8 cellular contexts compared by ENCODE assay signal in genomic region chr17:77880702-77881450, GRCh38.
A peak's percentile ranks its signal among the peaks of the same experiment; 100 is the strongest.
DNase-seq lines count a peak whose midpoint lies in the region; ATAC-seq and TF ChIP-seq lines count a peak whose summit lies in the region.

No MANE protein-coding gene starts in this region.

- H3K79me2 ChIP-seq in ACC112 (ENCODE audit: control insufficient read depth, insufficient read depth, low read length, unreplicated experiment): no peaks in the 10 kb centered on the region

- H3K27ac Mint-ChIP-seq in activated T-helper 2 cell treated with anti-CD3 and anti-CD28 coated beads, Interferon-gamma antibody, Interleukin-2, Interleukin-4, amounts not matched to agents 10 μg/mL and 5 μg/mL and 100 μg/mL, durations not matched to agents 14 hours and 24 hours and 36 hours: peak overlapping the region; percentile 93

- H3K36me3 ChIP-seq in ACC112 (ENCODE audit: insufficient read depth, low read length) (no peaks in the 10 kb centered on the region), mesenchymal stem cell (ENCODE audit: control insufficient read depth in 1 of 2, insufficient read depth in 2 of 2, low read depth in 1 of 2, low read length in 2 of 2) (no peaks in the 10 kb centered on the region), tibial artery (no peaks in the 10 kb centered on the region)

- H4K8ac ChIP-seq in mesenchymal stem cell (ENCODE audit: low read length): peak overlapping the region; percentile 75

- no peak overlapping the region for H4K91ac ChIP-seq in mesenchymal stem cell (ENCODE audit: low read length)

- H3K18ac ChIP-seq in mesenchymal stem cell (ENCODE audit: low read depth in 1 of 2, low read length in 2 of 2): peak overlapping the region; percentile 52 to 57

- no peaks in the 10 kb centered on the region for H3K79me1 ChIP-seq in mesenchymal stem cell (replicated peaks; ENCODE audit: low read length, poor library complexity, severe bottlenecking)

- peak; percentile 4 for ATAC-seq in GM21723 (IDR thresholded peaks at IDR 0.05; ENCODE audit: unreplicated experiment)
- no peak for ATAC-seq in HG03045 (IDR thresholded peaks at IDR 0.05; ENCODE audit: unreplicated experiment)

- H3K4me1 Mint-ChIP-seq in activated T-helper 2 cell treated with anti-CD3 and anti-CD28 coated beads, Interferon-gamma antibody, Interleukin-2, Interleukin-4, amounts not matched to agents 10 μg/mL and 5 μg/mL and 100 μg/mL, durations not matched to agents 14 hours and 24 hours and 36 hours (ENCODE audit: low read depth): peaks cover 36% of the 10 kb centered on the region

- H2BK12ac ChIP-seq in mesenchymal stem cell (ENCODE audit: low read length in 2 of 2): peak overlapping the region in 1 of 2 experiments; percentile 12

- H3K27me3 Mint-ChIP-seq in activated T-helper 2 cell treated with anti-CD3 and anti-CD28 coated beads, Interferon-gamma antibody, Interleukin-2, Interleukin-4, amounts not matched to agents 10 μg/mL and 5 μg/mL and 100 μg/mL, durations not matched to agents 14 hours and 24 hours and 36 hours (ENCODE audit: low read depth): peaks cover 5% of the 10 kb centered on the region

- H3K27ac ChIP-seq in ACC112 (ENCODE audit: low read depth, low read length) (peak overlapping the region; percentile 49; the same call in 1 of the 2 replicates), mesenchymal stem cell (ENCODE audit: low read length, poor library complexity, severe bottlenecking) (no peak overlapping the region), tibial artery (peak overlapping the region in 1 of 2 donors; percentile 21)

- H3K27me3 ChIP-seq in ACC112 (ENCODE audit: insufficient read depth, low read length) (0 out of 2 replicates have a peak, but pooled peaks cover 3% of the 10 kb centered on the region), mesenchymal stem cell (ENCODE audit: control insufficient read depth in 1 of 2, insufficient read depth in 1 of 2, low read length in 2 of 2) (peaks cover 30 to 39% of the 10 kb centered on the region in 2 experiments), tibial artery (no peaks in the 10 kb centered on the region)

- no peak overlapping the region for H3K14ac ChIP-seq in mesenchymal stem cell (ENCODE audit: low read length in 2 of 2)

- H2AFZ ChIP-seq in ACC112 (ENCODE audit: low read length, unreplicated experiment): peak overlapping the region; percentile 56
- H2AFZ ChIP-seq in mesenchymal stem cell (ENCODE audit: low read depth, low read length): no peak overlapping the region

- peaks cover 5% of the 10 kb centered on the region for H3K9me3 Mint-ChIP-seq in activated T-helper 2 cell treated with anti-CD3 and anti-CD28 coated beads, Interferon-gamma antibody, Interleukin-2, Interleukin-4, amounts not matched to agents 10 μg/mL and 5 μg/mL and 100 μg/mL, durations not matched to agents 14 hours and 24 hours and 36 hours

- peak overlapping the region; percentile 15 for H3K9ac ChIP-seq in mesenchymal stem cell (ENCODE audit: low read length)

- H3K4me3 ChIP-seq in ACC112 (ENCODE audit: low read depth, low read length): 0 out of 2 replicates have a peak overlapping the region, but pooled peaks have one; percentile 44
- H3K4me3 ChIP-seq in mesenchymal stem cell (ENCODE audit: insufficient read depth in 1 of 2, low read depth in 1 of 2, low read length in 2 of 2): no peak overlapping the region
- no peak overlapping the region for H3K4me3 ChIP-seq in tibial artery

- H3K4me2 ChIP-seq in mesenchymal stem cell (ENCODE audit: low read length, poor library complexity, severe bottlenecking): no peak overlapping the region

- 88% methylated on average over 9 of the region's 11 CpGs for WGBS in mesenchymal stem cell

- TF ChIP-seq CTCF in tibial artery (IDR thresholded peaks at IDR 0.05): no peak

- peaks cover 7% of the 10 kb centered on the region for H3K36me3 Mint-ChIP-seq in activated T-helper 2 cell treated with anti-CD3 and anti-CD28 coated beads, Interferon-gamma antibody, Interleukin-2, Interleukin-4, amounts not matched to agents 10 μg/mL and 5 μg/mL and 100 μg/mL, durations not matched to agents 14 hours and 24 hours and 36 hours (ENCODE audit: low read depth)

- peak overlapping the region; percentile 21 for H2BK120ac ChIP-seq in mesenchymal stem cell (ENCODE audit: low read depth, low read length)

- H3K9me3 ChIP-seq in mesenchymal stem cell (ENCODE audit: control insufficient read depth, low read length) (peaks cover 19% of the 10 kb centered on the region), tibial artery (peaks cover 0 to 7% (median 4%) of the 10 kb centered on the region in 3 donors)

- peak overlapping the region; percentile 77 for H3K4me3 Mint-ChIP-seq in activated T-helper 2 cell treated with anti-CD3 and anti-CD28 coated beads, Interferon-gamma antibody, Interleukin-2, Interleukin-4, amounts not matched to agents 10 μg/mL and 5 μg/mL and 100 μg/mL, durations not matched to agents 14 hours and 24 hours and 36 hours (ENCODE audit: low read depth)

- H2BK5ac ChIP-seq in mesenchymal stem cell (ENCODE audit: low read depth, low read length, poor library complexity, severe bottlenecking): no peak overlapping the region

- H3K23ac ChIP-seq in mesenchymal stem cell (ENCODE audit: low read length in 2 of 2): no peak overlapping the region

- DNase-seq in activated T-helper 2 cell treated with anti-CD3 and anti-CD28 coated beads, Interferon-gamma antibody, Interleukin-2, Interleukin-4, amounts not matched to agents 10 μg/mL and 5 μg/mL and 100 μg/mL, durations not matched to agents 14 hours and 24 hours and 36 hours (ENCODE audit: low spot score): no peak
- no peak for DNase-seq in mesenchymal stem cell
- DNase-seq in tibial artery: no peak
- DNase-seq in DMS 273 treated with DMSO at 0.1 percent for 48 hours (lab: John Stamatoyannopoulos, UW): no peak
- DNase-seq in kidney tubule cell (ENCODE audit: low spot score): no peak

- no peak overlapping the region for H2AK5ac ChIP-seq in mesenchymal stem cell (ENCODE audit: low read length, severe bottlenecking)

- intact Hi-C loops in activated T-helper 2 cell treated with anti-CD3 and anti-CD28 coated beads, Interferon-gamma antibody, Interleukin-2, Interleukin-4, amounts not matched to agents 10 μg/mL and 5 μg/mL and 100 μg/mL, durations not matched to agents 14 hours and 24 hours and 36 hours (cut with micrococcal nuclease): loop anchor here (5.0 to 10.0 kb wide), 2 partner anchors 96 to 214 kb away; no protein-coding TSS in a partner anchor
- intact Hi-C loops in tibial artery (cut with DNase I; ENCODE audit: low total_unique reads): no loop called here

- H3K4ac ChIP-seq in mesenchymal stem cell (ENCODE audit: low read depth in 1 of 2, low read length in 2 of 2): no peak overlapping the region

- H2BK15ac ChIP-seq in mesenchymal stem cell (ENCODE audit: low read depth, poor library complexity, severe bottlenecking): no peak overlapping the region

- H3K4me1 ChIP-seq in ACC112 (ENCODE audit: control insufficient read depth, insufficient read depth, low read length, unreplicated experiment) (peaks cover 25% of the 10 kb centered on the region), mesenchymal stem cell (ENCODE audit: control insufficient read depth, insufficient read depth, low read depth, low read length) (peaks cover 17% of the 10 kb centered on the region), tibial artery (peaks cover 0 to 24% (median 15%) of the 10 kb centered on the region in 4 donors)
